20 cellular contexts compared by ENCODE assay signal in genomic region chr7:157014635-157015555, GRCh38. TPM values are rescaled to one million over a fixed set of nuclear protein-coding genes. Genes with fewer than 3 reads are reported as not detected.
DNase-seq lines count a peak whose midpoint lies in the region; ATAC-seq and TF ChIP-seq lines count a peak whose summit lies in the region.
"Had no signal": no experiment of that assay in that cellular context is flagged by ENCODE, and none has a peak within 500 bp of the region (broad histone marks: within the 10 kb centered on the region; RNA-seq: fewer than 3 reads in every experiment).

No MANE protein-coding gene starts in this region.

- H3K36me3 Mint-ChIP-seq in GM23338 (ENCODE audit: low read depth) (no peaks in the 10 kb centered on the region), endodermal cell (ENCODE audit: low read depth) (no peaks in the 10 kb centered on the region)

- peak overlapping the region; percentile 70 for H3K4me2 ChIP-seq in GM23338
- H3K4me2 ChIP-seq in Loucy (ENCODE audit: low read depth, low read length, poor library complexity, severe bottlenecking) = no peak overlapping the region

- H3K27ac Mint-ChIP-seq in GM23338 (no peak overlapping the region), endodermal cell (no peak overlapping the region)
- H3K27ac Mint-ChIP-seq: CD4-positive, alpha-beta T cell; T-helper 17 cell had no signal

- H3K9me3 ChIP-seq in Loucy (ENCODE audit: insufficient read depth, low read depth, low read length) (no peaks in the 10 kb centered on the region), endodermal cell (ENCODE audit: control insufficient read depth, low read length) (no peaks in the 10 kb centered on the region)

- H3K4me1 Mint-ChIP-seq in GM23338 (peaks cover 63% of the 10 kb centered on the region), endodermal cell (peaks cover 49% of the 10 kb centered on the region)

- H2AFZ ChIP-seq in GM23338 (no peak overlapping the region), Loucy (ENCODE audit: low read length) (peak overlapping the region; percentile 10; the same call in 1 of the 2 replicates)

- ATAC-seq in GM23338 (peak; percentile 1; the same call in 1 of the 3 replicates), HG03095 (IDR thresholded peaks at IDR 0.05; ENCODE audit: unreplicated experiment) (no peak)
- ATAC-seq: GM12878, T-helper 17 cell had no signal

- no peak for TF ChIP-seq CTCF in GM23338 (conservative IDR thresholded peaks at IDR 0.05; ENCODE audit: low read depth in 2 of 2)
- TF ChIP-seq CTCF in Loucy (conservative IDR thresholded peaks at IDR 0.05; ENCODE audit: low read length) = no peak
- no peak for TF ChIP-seq CTCF in endodermal cell (conservative IDR thresholded peaks at IDR 0.05)
- no peak for TF ChIP-seq CTCF in RWPE1 (conservative IDR thresholded peaks at IDR 0.05; ENCODE audit: low read depth)

- H3K9ac ChIP-seq in Loucy (ENCODE audit: low read depth, low read length, poor library complexity, severe bottlenecking) (no peak overlapping the region), endodermal cell (ENCODE audit: extremely low read depth, low read length, poor library complexity, severe bottlenecking) (no peak overlapping the region)

- H4K20me1 ChIP-seq in GM23338 (replicated peaks; ENCODE audit: insufficient read depth) (peaks cover 24% of the 10 kb centered on the region), Loucy (ENCODE audit: insufficient read depth, low read length, poor library complexity, severe bottlenecking) (no peaks in the 10 kb centered on the region)

- no peak overlapping the region for H3K27ac ChIP-seq in GM23338 (ENCODE audit: low read depth)
- H3K27ac ChIP-seq in endodermal cell (ENCODE audit: low read depth, low read length) = no peak overlapping the region
- no peak overlapping the region for H3K27ac ChIP-seq in RWPE1
- H3K27ac ChIP-seq: HL-60, Peyer's patch had no signal

- POLR2A ChIA-PET in RWPE1 (lab: Yijun Ruan, JAX; ENCODE audit: low non-redundant PET) = no interaction called here

- H3F3A ChIP-seq in GM23338 (replicated peaks; ENCODE audit: low read depth) = peaks cover 36% of the 10 kb centered on the region
- no peaks in the 10 kb centered on the region for H3F3A ChIP-seq in Loucy (ENCODE audit: low read depth)

- H3K4me1 ChIP-seq in GM23338 (ENCODE audit: insufficient read depth) = peaks cover 74% of the 10 kb centered on the region
- peaks cover 10% of the 10 kb centered on the region for H3K4me1 ChIP-seq in Loucy (ENCODE audit: insufficient read depth, low read length, poor library complexity, severe bottlenecking)
- H3K4me1 ChIP-seq in endodermal cell (ENCODE audit: control insufficient read depth, insufficient read depth, low read length) = peaks cover 23% of the 10 kb centered on the region

- H3K27me3 Mint-ChIP-seq in GM23338 (ENCODE audit: insufficient read depth, low read depth, poor library complexity) = peaks cover 93% of the 10 kb centered on the region
- peaks cover 89% of the 10 kb centered on the region for H3K27me3 Mint-ChIP-seq in endodermal cell (ENCODE audit: insufficient read depth)

- H3K27me3 ChIP-seq in GM23338 (ENCODE audit: insufficient read depth) (peaks cover 99% of the 10 kb centered on the region), Loucy (ENCODE audit: insufficient read depth, low read length, poor library complexity, severe bottlenecking) (no peaks in the 10 kb centered on the region), endodermal cell (ENCODE audit: control insufficient read depth, insufficient read depth, low read length, poor library complexity, severe bottlenecking) (peaks cover 90% of the 10 kb centered on the region)

- H3K79me2 ChIP-seq in GM23338 (replicated peaks; ENCODE audit: insufficient read depth) (no peaks in the 10 kb centered on the region), Loucy (ENCODE audit: insufficient read depth, low read length) (no peaks in the 10 kb centered on the region)

- peaks cover 5% of the 10 kb centered on the region; the same call in 1 of the 3 replicates for H3K9me3 Mint-ChIP-seq in GM23338
- H3K9me3 Mint-ChIP-seq in endodermal cell = no peaks in the 10 kb centered on the region
- H3K9me3 Mint-ChIP-seq: CD4-positive, alpha-beta T cell had no signal

- H3K9me2 ChIP-seq in GM23338 (ENCODE audit: insufficient read depth) (no peaks in the 10 kb centered on the region), Loucy (replicated peaks; ENCODE audit: low read depth, low read length) (no peaks in the 10 kb centered on the region)

- H3K4me3 Mint-ChIP-seq in GM23338 (peak overlapping the region; percentile 48; the same call in 2 of the 3 replicates), endodermal cell (peak overlapping the region; percentile 25)
- H3K4me3 Mint-ChIP-seq: CD4-positive, alpha-beta T cell; T-helper 17 cell had no signal

- intact Hi-C loops in posterior vena cava (cut with DNase I) = loop anchor here in 1 of 2 donors (2.0 kb wide), 1 partner anchor 20 kb away; no protein-coding TSS in a partner anchor

- 44 to 62% methylated on average over 9 to 12 of the region's 12 CpGs for WGBS in endodermal cell (ENCODE audit: insufficient coverage in 1 of 2, insufficient read length in 1 of 2), 2 experiments

- peak; percentile 63 for DNase-seq in GM23338 (ENCODE audit: low spot score)
- peak; percentile 55 for DNase-seq in endodermal cell
- peak; percentile 41 for DNase-seq in posterior vena cava (ENCODE audit: low spot score)
- no peak for DNase-seq in RWPE1 (ENCODE audit: low spot score)
- no peak for DNase-seq in NCI-H69 (lab: John Stamatoyannopoulos, UW)
- DNase-seq: CD4-positive, alpha-beta T cell; DND-41; HCEC 1CT; KBM-7; NCI-H1048; NCI-H2081 treated with DMSO at 0.1 percent for 48 hours; NCI-H82; SHP77; T-helper 17 cell had no signal

- H3K4me3 ChIP-seq in GM23338 = peak overlapping the region; percentile 38
- no peak overlapping the region for H3K4me3 ChIP-seq in Loucy (ENCODE audit: low read length, poor library complexity, severe bottlenecking)
- peak overlapping the region; percentile 58 for H3K4me3 ChIP-seq in endodermal cell (ENCODE audit: low read length)
- H3K4me3 ChIP-seq: GM12878, Peyer's patch had no signal

- CTCF ChIA-PET in RWPE1 (lab: Yijun Ruan, JAX) = no interaction called here

- H3K36me3 ChIP-seq in GM23338 (ENCODE audit: insufficient read depth) (no peaks in the 10 kb centered on the region), Loucy (ENCODE audit: insufficient read depth, low read length) (no peaks in the 10 kb centered on the region), endodermal cell (ENCODE audit: control insufficient read depth, insufficient read depth, low read length) (no peaks in the 10 kb centered on the region)
- H3K36me3 ChIP-seq: Peyer's patch had no signal

TF ChIP-seq in GM23338, 12 proteins besides CTCF, POLR2A, EP300 and RAD21:
- no peak for TF ChIP-seq REST (IDR thresholded peaks at IDR 0.05; ENCODE audit: unreplicated experiment)

RNA-seq across cellular contexts. Expression of gene MNX1, which starts 4.4 kb away (rescaled TPM):
- 0.14 TPM in 1 of 2 replicates, not detected in the other for total RNA-seq in GM23338 (2014; rRNA removed; shearing (Covaris generic))
- polyA plus RNA-seq in GM23338 (2016; fragmentation: Nextera tagmentation; extraction: Ambion mirVana) = 0.14 and 0.24 TPM in 2 replicates
- total RNA-seq in endodermal cell (10 to 100 TPM; 14.5 to 18.7 TPM), posterior vena cava (not detected)
- 1.7 TPM for polyA plus RNA-seq in endodermal cell (2013, experiment 1 of 2)
- polyA plus RNA-seq in endodermal cell (2013, experiment 2 of 2) = 2.1 TPM
- total RNA-seq: M059J had no signal

Comparison
In these comparisons a context has a peak if more than half of its experiments do, and no peak if none do; other contexts are left out.
1. DNase-seq: peak in GM23338 (single experiment), endodermal cell (single experiment) and posterior vena cava (single experiment); none in RWPE1 (single experiment) and NCI-H69 (single experiment).
2. RNA of gene MNX1, which starts 4.4 kb away (total RNA-seq): 14.5 to 18.7 TPM in endodermal cell; 0.14 TPM in GM23338 and not detected in posterior vena cava; every median in the first group is over 10 times any median in the second.